ENCODE assay signal across 8 cellular contexts in genomic region chr10:114100848-114101741, GRCh38. TPM values are rescaled to one million over a fixed set of nuclear protein-coding genes. Genes with fewer than 3 reads are reported as not detected.
DNase-seq lines count a peak whose midpoint lies in the region; ATAC-seq and TF ChIP-seq lines count a peak whose summit lies in the region.

No MANE protein-coding gene starts in this region.

- H3K4me1 Mint-ChIP-seq in activated CD4-positive, alpha-beta T cell treated with anti-CD3 and anti-CD28 coated beads for 36 hours = peaks cover 30% of the 10 kb centered on the region
- H3K4me1 Mint-ChIP-seq in activated CD4-positive, alpha-beta T cell treated with anti-CD3 and anti-CD28 coated beads, Interleukin-2, amount 10 ng/mL, durations not matched to agents 7 days and 5 days = peaks cover 39% of the 10 kb centered on the region

- ATAC-seq in activated CD4-positive, alpha-beta T cell treated with anti-CD3 and anti-CD28 coated beads for 36 hours = peak; percentile 67
- no peak for ATAC-seq in GM18858 (IDR thresholded peaks at IDR 0.05; ENCODE audit: unreplicated experiment)

- peaks cover 1% of the 10 kb centered on the region for H3K4me1 ChIP-seq in ovary (ENCODE audit: insufficient read depth)

- WGBS in ovary, 3 donors = 6 to 10% (median 10%) methylated on average over 47 of the region's 47 CpGs

- no peak for TF ChIP-seq CTCF in WERI-Rb-1 (IDR thresholded peaks at IDR 0.05; ENCODE audit: low read depth, low read length)
- no peak for TF ChIP-seq CTCF in ovary (IDR thresholded peaks at IDR 0.05)

- POLR2A ChIA-PET in activated CD4-positive, alpha-beta T cell treated with anti-CD3 and anti-CD28 coated beads for 36 hours (lab: Charles Lee) = no interaction called here
- POLR2A ChIA-PET in activated CD4-positive, alpha-beta T cell treated with anti-CD3 and anti-CD28 coated beads, Interleukin-2, amount 10 ng/mL, durations not matched to agents 7 days and 5 days (lab: Charles Lee) = no interaction called here

- H3K9me3 ChIP-seq in WERI-Rb-1 (ENCODE audit: severe bottlenecking) (no peaks in the 10 kb centered on the region), ovary (no peaks in the 10 kb centered on the region)

- no peak for TF ChIP-seq EP300 in ovary (IDR thresholded peaks at IDR 0.05)

- H3K9me3 Mint-ChIP-seq in activated CD4-positive, alpha-beta T cell treated with anti-CD3 and anti-CD28 coated beads for 36 hours (ENCODE audit: low read depth) = no peaks in the 10 kb centered on the region
- H3K9me3 Mint-ChIP-seq in activated CD4-positive, alpha-beta T cell treated with anti-CD3 and anti-CD28 coated beads, Interleukin-2, amount 10 ng/mL, durations not matched to agents 7 days and 5 days = no peaks in the 10 kb centered on the region

- H3K27ac ChIP-seq in WERI-Rb-1 (no peak overlapping the region), ovary (no peak overlapping the region)

- H3K27ac Mint-ChIP-seq in activated CD4-positive, alpha-beta T cell treated with anti-CD3 and anti-CD28 coated beads for 36 hours = no peak overlapping the region
- H3K27ac Mint-ChIP-seq in activated CD4-positive, alpha-beta T cell treated with anti-CD3 and anti-CD28 coated beads, Interleukin-2, amount 10 ng/mL, durations not matched to agents 7 days and 5 days = no peak overlapping the region

- H3K27me3 Mint-ChIP-seq in activated CD4-positive, alpha-beta T cell treated with anti-CD3 and anti-CD28 coated beads for 36 hours = peaks cover 30% of the 10 kb centered on the region
- H3K27me3 Mint-ChIP-seq in activated CD4-positive, alpha-beta T cell treated with anti-CD3 and anti-CD28 coated beads, Interleukin-2, amount 10 ng/mL, durations not matched to agents 7 days and 5 days = peaks cover 39% of the 10 kb centered on the region

- H3K27me3 ChIP-seq in WERI-Rb-1 (ENCODE audit: insufficient read depth, low read depth, severe bottlenecking) (no peaks in the 10 kb centered on the region), ovary (no peaks in the 10 kb centered on the region)

- DNase-seq in activated CD4-positive, alpha-beta T cell treated with anti-CD3 and anti-CD28 coated beads for 36 hours = peak; percentile 38
- no peak for DNase-seq in activated CD4-positive, alpha-beta T cell treated with anti-CD3 and anti-CD28 coated beads, Interleukin-2, amount 10 ng/mL, durations not matched to agents 7 days and 5 days
- peak; percentile 50 for DNase-seq in WERI-Rb-1
- DNase-seq in head of caudate nucleus = peak in 22 of 42 donors; percentile 2 to 47 (median 18)
- DNase-seq in ovary = peak; percentile 22 to 75 (median 44)
- DNase-seq in NCI-H128 (lab: John Stamatoyannopoulos, UW; ENCODE audit: unreplicated experiment) = no peak
- DNase-seq in putamen (ENCODE audit: low spot score) = no peak

- intact Hi-C loops in activated CD4-positive, alpha-beta T cell treated with anti-CD3 and anti-CD28 coated beads for 36 hours (cut with DNase I, micrococcal nuclease) = no loop called here
- intact Hi-C loops in head of caudate nucleus (cut with DNase I) = loop anchor here (5.0 to 10.0 kb wide), 2 partner anchors 299 to 396 kb away; no protein-coding TSS in a partner anchor
- intact Hi-C loops in ovary (cut with DNase I) = loop anchor here (5.0 to 10.0 kb wide), 3 partner anchors 299 to 396 kb away; no protein-coding TSS in a partner anchor

- CTCF ChIA-PET in activated CD4-positive, alpha-beta T cell treated with anti-CD3 and anti-CD28 coated beads for 36 hours (lab: Charles Lee) = interaction anchor here (1.0 to 2.2 kb wide), 3 partner anchors 8 to 302 kb away, joined by 3 to 12 read pairs (median 4); no protein-coding TSS in a partner anchor
- CTCF ChIA-PET in activated CD4-positive, alpha-beta T cell treated with anti-CD3 and anti-CD28 coated beads, Interleukin-2, amount 10 ng/mL, durations not matched to agents 7 days and 5 days (lab: Charles Lee) = interaction anchor here (1.0 to 1.8 kb wide), 5 partner anchors 9 to 302 kb away, joined by 3 to 7 read pairs (median 3); no protein-coding TSS in a partner anchor

- H3K36me3 Mint-ChIP-seq in activated CD4-positive, alpha-beta T cell treated with anti-CD3 and anti-CD28 coated beads for 36 hours (ENCODE audit: low read depth) = no peaks in the 10 kb centered on the region
- H3K36me3 Mint-ChIP-seq in activated CD4-positive, alpha-beta T cell treated with anti-CD3 and anti-CD28 coated beads, Interleukin-2, amount 10 ng/mL, durations not matched to agents 7 days and 5 days (ENCODE audit: low read depth) = no peaks in the 10 kb centered on the region

- peak overlapping the region; percentile 35 for H3K4me3 ChIP-seq in WERI-Rb-1 (ENCODE audit: low read depth, low read length)
- peak overlapping the region; percentile 19 for H3K4me3 ChIP-seq in ovary

- H3K4me3 Mint-ChIP-seq in activated CD4-positive, alpha-beta T cell treated with anti-CD3 and anti-CD28 coated beads for 36 hours = peak overlapping the region; percentile 42
- H3K4me3 Mint-ChIP-seq in activated CD4-positive, alpha-beta T cell treated with anti-CD3 and anti-CD28 coated beads, Interleukin-2, amount 10 ng/mL, durations not matched to agents 7 days and 5 days = no peak overlapping the region

- H3K36me3 ChIP-seq in WERI-Rb-1 (no peaks in the 10 kb centered on the region), ovary (no peaks in the 10 kb centered on the region)

- no peak for TF ChIP-seq POLR2A in ovary (IDR thresholded peaks at IDR 0.05)

RNA-seq across cellular contexts. Expression of gene ADRB1, which starts 57.4 kb away (rescaled TPM):
- not detected for total RNA-seq in activated CD4-positive, alpha-beta T cell treated with anti-CD3 and anti-CD28 coated beads for 36 hours
- not detected for total RNA-seq in activated CD4-positive, alpha-beta T cell treated with anti-CD3 and anti-CD28 coated beads, Interleukin-2, amount 10 ng/mL, durations not matched to agents 7 days and 5 days
- total RNA-seq in ovary = 1 to 10 TPM in 1 of 7 donors, under 1 TPM in 4, not detected in 2; 0.13 to 1.1 (median 0.24) TPM
- under 1 TPM in 1 of 2 donors, not detected in 1; 0.13 TPM for polyA plus RNA-seq in ovary

Comparison
In these comparisons a context has a peak if more than half of its experiments do, and no peak if none do; other contexts are left out.
1. DNase-seq: peak in activated CD4-positive, alpha-beta T cell treated with anti-CD3 and anti-CD28 coated beads for 36 hours (single experiment), WERI-Rb-1 (single experiment), head of caudate nucleus (22 of 42) and ovary (5 of 5); none in activated CD4-positive, alpha-beta T cell treated with anti-CD3 and anti-CD28 coated beads, Interleukin-2, amount 10 ng/mL, durations not matched to agents 7 days and 5 days (single experiment), NCI-H128 (single experiment) and putamen (single experiment).
2. intact Hi-C loops: an anchor here in head of caudate nucleus (5.0 to 10.0 kb wide) and ovary (5.0 to 10.0 kb wide); none called in activated CD4-positive, alpha-beta T cell treated with anti-CD3 and anti-CD28 coated beads for 36 hours.